ENCODE assay signal across 21 cellular contexts in the genomic region with DNA sequence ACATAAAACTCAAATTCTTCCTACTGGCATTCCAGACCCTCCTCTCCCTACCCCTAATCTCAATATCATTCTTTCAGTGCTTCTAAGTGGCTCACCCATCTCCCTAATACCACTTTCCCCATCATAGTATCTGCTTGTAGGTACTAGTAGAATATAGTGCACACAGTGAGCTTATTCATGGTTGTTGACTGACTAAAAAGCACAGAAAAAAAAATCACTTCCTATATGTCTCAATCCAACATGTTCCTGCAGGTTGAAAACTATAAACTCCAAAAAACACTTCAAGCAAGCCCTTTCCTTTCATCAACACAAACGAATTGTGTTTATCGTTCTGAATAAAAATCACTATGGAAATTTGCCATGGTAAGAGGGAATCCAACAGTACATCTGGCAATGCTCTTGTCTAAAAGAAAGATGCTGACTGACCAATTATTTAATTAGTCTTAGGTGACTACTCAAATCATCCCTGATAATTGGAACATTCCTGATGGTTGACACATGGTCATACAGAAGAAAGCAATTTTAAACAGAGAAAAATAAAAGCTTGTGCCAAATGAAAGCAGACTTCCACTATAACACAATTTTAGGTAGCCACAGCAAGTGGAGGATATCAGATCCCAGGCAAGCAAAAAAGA.
DNase-seq lines count a peak whose midpoint lies in the region; ATAC-seq, FAIRE-seq and TF ChIP-seq lines count a peak whose summit lies in the region.
"Had no signal": no experiment of that assay in that cellular context is flagged by ENCODE, and none has a peak within 500 bp of the region (broad histone marks: within the 10 kb centered on the region; RNA-seq: fewer than 3 reads in every experiment).

No MANE protein-coding gene starts in this region.

- BruUV-seq in MCF 10A (replicated peaks; lab: Mats Ljungman, UMichigan) = no TSS peak

- H3K9ac ChIP-seq in keratinocyte (ENCODE audit: control insufficient read depth, extremely low read depth, insufficient read depth, low read length) = no peak overlapping the region

- POLR2A ChIA-PET in MCF 10A (lab: Yijun Ruan, JAX) = interaction anchor here (0.6 to 14.3 kb wide), 8 partner anchors 9 to 1143 kb away, joined by 3 to 427 read pairs (median 11); no protein-coding TSS in a partner anchor

- ATAC-seq in HG03280 (IDR thresholded peaks at IDR 0.05; ENCODE audit: unreplicated experiment) (no peak), HG02678 (IDR thresholded peaks at IDR 0.05; ENCODE audit: unreplicated experiment) (no peak)
- ATAC-seq: HepG2 had no signal

- peak overlapping the region; percentile 40 for H3K27ac Mint-ChIP-seq in MCF 10A (ENCODE audit: low read depth, unreplicated experiment)
- H3K27ac Mint-ChIP-seq: B cell had no signal

- no peak for FAIRE-seq in bronchial epithelial cell (lab: Jason Lieb, UNC)
- FAIRE-seq in keratinocyte (lab: Jason Lieb, UNC) = no peak
- FAIRE-seq: HepG2 had no signal

- peaks cover 20% of the 10 kb centered on the region for H3K4me1 Mint-ChIP-seq in MCF 10A (ENCODE audit: insufficient read depth, unreplicated experiment)
- H3K4me1 Mint-ChIP-seq: B cell had no signal

- TF ChIP-seq POLR2A in breast epithelium (IDR thresholded peaks at IDR 0.05) = no peak

- DNase-seq in MCF 10A (ENCODE audit: unreplicated experiment) = peak; percentile 48
- DNase-seq in breast epithelium (ENCODE audit: low spot score in 2 of 2) = no peak
- DNase-seq in bronchial epithelial cell (ENCODE audit: low read depth) = peak; percentile 93
- DNase-seq in keratinocyte (ENCODE audit: low read depth, low spot score) = no peak
- DNase-seq in cortex of kidney (lab: John Stamatoyannopoulos, UW) = no peak
- DNase-seq in DMS114 treated with DMSO at 0.1 percent for 48 hours (lab: John Stamatoyannopoulos, UW; ENCODE audit: unreplicated experiment) = no peak
- DNase-seq: 8988T, GDM1, MG63, NCI-H1048, NCI-H1436 treated with DMSO at 0.1 percent for 48 hours, NCI-H2029, NCI-H69, Peyer's patch, Right ventricle myocardium superior had no signal

- H3K27ac ChIP-seq in breast epithelium (no peak overlapping the region), keratinocyte (ENCODE audit: control insufficient read depth, insufficient read depth, low read length) (peak overlapping the region; percentile 65)
- H3K27ac ChIP-seq: Peyer's patch, SK-N-MC had no signal

- no peaks in the 10 kb centered on the region for H3K36me3 Mint-ChIP-seq in MCF 10A (ENCODE audit: insufficient read depth, unreplicated experiment)

- dilution Hi-C loops in keratinocyte (cut with MboI; ENCODE audit: extremely low pct_ligation_motif_present, low sequenced_read_pairs) = no loop called here

- intact Hi-C loops in MCF 10A (cut with micrococcal nuclease) (no loop called here), breast epithelium (cut with DNase I; ENCODE audit: low total_unique reads) (no loop called here)

- TF ChIP-seq CTCF in MCF 10A (IDR thresholded peaks at IDR 0.05; ENCODE audit: unreplicated experiment) (no peak), breast epithelium (IDR thresholded peaks at IDR 0.05) (no peak), bronchial epithelial cell (IDR thresholded peaks at IDR 0.05; ENCODE audit: insufficient read depth, low read length, severe bottlenecking) (no peak), keratinocyte (optimal IDR thresholded peaks at IDR 0.05 in 1 of 3, IDR thresholded peaks at IDR 0.05 in 1 of 3, conservative IDR thresholded peaks at IDR 0.05 in 1 of 3; ENCODE audit: extremely low read depth in 1 of 3, insufficient read depth in 2 of 3, low read length in 3 of 3) (no peak)

- no peaks in the 10 kb centered on the region for H3K27me3 ChIP-seq in breast epithelium
- H3K27me3 ChIP-seq in bronchial epithelial cell (ENCODE audit: control insufficient read depth, insufficient read depth, low read length) = no peaks in the 10 kb centered on the region
- no peaks in the 10 kb centered on the region for H3K27me3 ChIP-seq in keratinocyte (ENCODE audit: control insufficient read depth, extremely low read depth, insufficient read depth, low read length)
- H3K27me3 ChIP-seq: MG63, Peyer's patch had no signal

- no peaks in the 10 kb centered on the region for H3K9me3 Mint-ChIP-seq in MCF 10A (ENCODE audit: unreplicated experiment)

- no peaks in the 10 kb centered on the region for H3K27me3 Mint-ChIP-seq in MCF 10A (ENCODE audit: insufficient read depth, unreplicated experiment)

- H3K9me1 ChIP-seq in keratinocyte (ENCODE audit: control insufficient read depth, extremely low read depth, insufficient read depth, low read length) = peaks cover 7% of the 10 kb centered on the region

- H3K4me1 ChIP-seq in breast epithelium = peaks cover 6 to 25% of the 10 kb centered on the region in 2 donors
- H3K4me1 ChIP-seq in keratinocyte (ENCODE audit: control insufficient read depth, extremely low read depth, insufficient read depth, low read length) = peaks cover 92% of the 10 kb centered on the region

- peaks cover 29% of the 10 kb centered on the region for H4K20me1 ChIP-seq in keratinocyte (ENCODE audit: control insufficient read depth, extremely low read depth, insufficient read depth, low read length)

- CTCF ChIA-PET in MCF 10A (lab: Yijun Ruan, JAX) = interaction anchor here (0.5 to 2.5 kb wide), 7 partner anchors 14 to 102 kb away, joined by 3 to 15 read pairs (median 4); no protein-coding TSS in a partner anchor

- H3K4me3 Mint-ChIP-seq in MCF 10A (ENCODE audit: unreplicated experiment) = no peak overlapping the region
- H3K4me3 Mint-ChIP-seq: B cell had no signal

- H3K79me2 ChIP-seq in keratinocyte (ENCODE audit: control insufficient read depth, insufficient read depth, low read length) = peaks cover 96% of the 10 kb centered on the region

- no peak overlapping the region for H3K4me3 ChIP-seq in breast epithelium
- no peak overlapping the region for H3K4me3 ChIP-seq in bronchial epithelial cell (ENCODE audit: low read depth, low read length)
- no peak overlapping the region for H3K4me3 ChIP-seq in keratinocyte (ENCODE audit: control insufficient read depth in 2 of 3, extremely low read depth in 1 of 3, insufficient read depth in 2 of 3, low read depth in 1 of 3, low read length in 3 of 3)
- H3K4me3 ChIP-seq: HAP-1, MG63, Peyer's patch, SK-N-MC had no signal

- H3K9me3 ChIP-seq in breast epithelium = no peaks in the 10 kb centered on the region
- H3K9me3 ChIP-seq in keratinocyte (ENCODE audit: control insufficient read depth, low read depth, low read length) = no peaks in the 10 kb centered on the region
- H3K9me3 ChIP-seq: HAP-1, MG63, Peyer's patch had no signal

- no peak overlapping the region for H2AFZ ChIP-seq in keratinocyte (ENCODE audit: control insufficient read depth, low read length)

- H3K4me2 ChIP-seq in keratinocyte (ENCODE audit: control insufficient read depth, extremely low read depth, insufficient read depth, low read depth, low read length) = peak overlapping the region; percentile 30

- H3K36me3 ChIP-seq in breast epithelium (no peaks in the 10 kb centered on the region), bronchial epithelial cell (ENCODE audit: control insufficient read depth, insufficient read depth, low read length) (peaks cover 2% of the 10 kb centered on the region), keratinocyte (ENCODE audit: control insufficient read depth in 2 of 2, extremely low read depth in 1 of 2, insufficient read depth in 2 of 2, low read length in 2 of 2) (peaks cover 0 to 6% of the 10 kb centered on the region in 2 experiments)
- H3K36me3 ChIP-seq: HAP-1, MG63, Peyer's patch had no signal

Comparison
In these comparisons a context has a peak if more than half of its experiments do, and no peak if none do; other contexts are left out.
1. DNase-seq: peak in MCF 10A (single experiment) and bronchial epithelial cell (single experiment); none in breast epithelium (0 of 2), keratinocyte (single experiment), cortex of kidney (single experiment) and DMS114 treated with DMSO at 0.1 percent for 48 hours (single experiment).